In genomic region chr10:93503075-93503474, GRCh38 we compare ENCODE assay signal across 1 cellular context.
TF ChIP-seq lines count a peak whose summit lies in the region.

No MANE protein-coding gene starts in this region.

TF ChIP-seq in GM12878, 131 proteins besides CTCF, POLR2A, EP300 and RAD21 (continued from another document):
- TF ChIP-seq PKNOX1 (IDR thresholded peaks at IDR 0.05): 0 out of 2 replicates have a peak, but pooled peaks have one; percentile 6
- no peak for TF ChIP-seq YBX1 (IDR thresholded peaks at IDR 0.05)
- TF ChIP-seq ASH2L (IDR thresholded peaks at IDR 0.05; ENCODE audit: borderline replicate concordance, low read depth): no peak
- TF ChIP-seq MLLT1 (IDR thresholded peaks at IDR 0.05): 0 out of 2 replicates have a peak, but pooled peaks have one; percentile 26
- TF ChIP-seq NFYA (IDR thresholded peaks at IDR 0.05; ENCODE audit: borderline replicate concordance, low read depth, low read length): no peak
- TF ChIP-seq TCF12 (IDR thresholded peaks at IDR 0.05; ENCODE audit: low read depth, low read length): peak; percentile 69
- no peak for TF ChIP-seq SPI1 (IDR thresholded peaks at IDR 0.05; ENCODE audit: borderline replicate concordance, insufficient read depth, low read depth, low read length)
- peak; percentile 83 for TF ChIP-seq TCF3 (IDR thresholded peaks at IDR 0.05; ENCODE audit: borderline replicate concordance, insufficient read depth, low read depth, low read length)
- TF ChIP-seq CUX1 (IDR thresholded peaks at IDR 0.05; ENCODE audit: insufficient replicate concordance, low read depth, low read length): peak; percentile 24
